Comparison of ENCODE assay signal across 1 cellular context in the genomic region with DNA sequence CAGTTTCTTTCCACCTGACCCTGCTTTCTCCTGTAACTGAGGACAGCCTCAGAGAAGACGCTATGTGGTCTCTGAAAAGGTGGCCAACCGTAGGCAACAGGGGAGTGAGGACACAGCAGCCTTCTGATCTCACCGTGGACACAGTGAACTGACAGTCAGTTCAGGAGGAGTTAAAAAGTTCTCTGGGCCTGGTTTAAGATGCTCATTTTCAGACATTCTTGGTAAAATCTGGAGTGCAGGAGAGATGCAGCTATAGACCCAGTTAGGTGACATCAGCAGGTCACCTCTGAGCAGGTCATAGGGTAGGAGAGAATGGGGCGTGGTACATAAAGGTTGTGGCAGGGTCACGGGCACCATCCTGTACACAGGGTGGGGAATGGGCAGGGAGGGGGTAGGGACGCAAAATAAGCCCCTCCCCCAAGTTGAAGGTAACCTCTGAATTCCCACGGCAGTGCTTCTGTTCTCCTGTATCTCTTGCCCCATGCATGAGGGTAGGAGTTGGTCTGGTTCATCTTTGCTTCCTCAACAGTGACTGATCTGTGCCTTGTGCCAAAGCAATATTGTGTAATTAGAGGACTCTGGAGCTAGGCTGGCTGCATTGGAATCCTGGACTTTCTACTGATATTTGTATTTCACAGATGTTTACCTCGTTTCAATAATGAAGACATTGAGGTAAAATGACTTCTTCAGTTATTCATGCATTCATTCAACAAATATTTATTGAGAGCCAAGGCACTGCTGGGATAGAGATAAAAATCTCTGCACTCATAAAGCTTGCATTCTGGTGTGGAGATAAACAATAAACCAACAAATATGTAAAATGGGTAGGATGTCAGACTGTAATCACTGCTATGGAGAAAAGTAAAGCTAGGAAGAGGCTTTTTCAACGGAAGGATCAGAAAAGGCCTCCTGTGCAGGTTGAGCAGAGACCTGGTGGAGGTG.
TF ChIP-seq lines count a peak whose summit lies in the region.

No MANE protein-coding gene starts in this region.

TF ChIP-seq in HepG2, 621 proteins besides CTCF, POLR2A, EP300 and RAD21 (continued from another document and continues in another):
- TF ChIP-seq ZNF275 (CRISPR knock-in tag; IDR thresholded peaks at IDR 0.05; ENCODE audit: borderline replicate concordance): no peak
- no peak for TF ChIP-seq ZNF878 (CRISPR knock-in tag; IDR thresholded peaks at IDR 0.05)
- 0 out of 2 replicates have a peak, but pooled peaks have one; percentile 14 for TF ChIP-seq ZFP36L1 (CRISPR knock-in tag; IDR thresholded peaks at IDR 0.05)
- TF ChIP-seq TCF12 (IDR thresholded peaks at IDR 0.05): no peak
- no peak for TF ChIP-seq TCF12 (CRISPR knock-in tag; IDR thresholded peaks at IDR 0.05)
- TF ChIP-seq ZNF577 (CRISPR knock-in tag; IDR thresholded peaks at IDR 0.05; ENCODE audit: borderline replicate concordance, low read depth): no peak
- TF ChIP-seq, protein P1, sequence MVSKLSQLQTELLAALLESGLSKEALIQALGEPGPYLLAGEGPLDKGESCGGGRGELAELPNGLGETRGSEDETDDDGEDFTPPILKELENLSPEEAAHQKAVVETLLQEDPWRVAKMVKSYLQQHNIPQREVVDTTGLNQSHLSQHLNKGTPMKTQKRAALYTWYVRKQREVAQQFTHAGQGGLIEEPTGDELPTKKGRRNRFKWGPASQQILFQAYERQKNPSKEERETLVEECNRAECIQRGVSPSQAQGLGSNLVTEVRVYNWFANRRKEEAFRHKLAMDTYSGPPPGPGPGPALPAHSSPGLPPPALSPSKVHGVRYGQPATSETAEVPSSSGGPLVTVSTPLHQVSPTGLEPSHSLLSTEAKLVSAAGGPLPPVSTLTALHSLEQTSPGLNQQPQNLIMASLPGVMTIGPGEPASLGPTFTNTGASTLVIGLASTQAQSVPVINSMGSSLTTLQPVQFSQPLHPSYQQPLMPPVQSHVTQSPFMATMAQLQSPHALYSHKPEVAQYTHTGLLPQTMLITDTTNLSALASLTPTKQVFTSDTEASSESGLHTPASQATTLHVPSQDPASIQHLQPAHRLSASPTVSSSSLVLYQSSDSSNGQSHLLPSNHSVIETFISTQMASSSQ (IDR thresholded peaks at IDR 0.05; ENCODE audit: low read depth): 0 out of 2 replicates have a peak, but pooled peaks have one; percentile 35
- TF ChIP-seq, protein P1 (CRISPR knock-in tag; IDR thresholded peaks at IDR 0.05; ENCODE audit: borderline replicate concordance): peak; percentile 59; the same call in 1 of the 2 replicates
- TF ChIP-seq, protein P2, sequence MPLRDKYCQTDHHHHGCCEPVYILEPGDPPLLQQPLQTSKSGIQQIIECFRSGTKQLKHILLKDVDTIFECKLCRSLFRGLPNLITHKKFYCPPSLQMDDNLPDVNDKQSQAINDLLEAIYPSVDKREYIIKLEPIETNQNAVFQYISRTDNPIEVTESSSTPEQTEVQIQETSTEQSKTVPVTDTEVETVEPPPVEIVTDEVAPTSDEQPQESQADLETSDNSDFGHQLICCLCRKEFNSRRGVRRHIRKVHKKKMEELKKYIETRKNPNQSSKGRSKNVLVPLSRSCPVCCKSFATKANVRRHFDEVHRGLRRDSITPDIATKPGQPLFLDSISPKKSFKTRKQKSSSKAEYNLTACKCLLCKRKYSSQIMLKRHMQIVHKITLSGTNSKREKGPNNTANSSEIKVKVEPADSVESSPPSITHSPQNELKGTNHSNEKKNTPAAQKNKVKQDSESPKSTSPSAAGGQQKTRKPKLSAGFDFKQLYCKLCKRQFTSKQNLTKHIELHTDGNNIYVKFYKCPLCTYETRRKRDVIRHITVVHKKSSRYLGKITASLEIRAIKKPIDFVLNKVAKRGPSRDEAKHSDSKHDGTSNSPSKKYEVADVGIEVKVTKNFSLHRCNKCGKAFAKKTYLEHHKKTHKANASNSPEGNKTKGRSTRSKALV (CRISPR knock-in tag; IDR thresholded peaks at IDR 0.05): no peak
- no peak for TF ChIP-seq FIP1L1 (IDR thresholded peaks at IDR 0.05; ENCODE audit: borderline replicate concordance, insufficient read depth, low read depth, low read length)
- no peak for TF ChIP-seq SRF (IDR thresholded peaks at IDR 0.05; ENCODE audit: low read depth, low read length)
- no peak for TF ChIP-seq RELA (CRISPR knock-in tag; IDR thresholded peaks at IDR 0.05)
- TF ChIP-seq, protein P3, sequence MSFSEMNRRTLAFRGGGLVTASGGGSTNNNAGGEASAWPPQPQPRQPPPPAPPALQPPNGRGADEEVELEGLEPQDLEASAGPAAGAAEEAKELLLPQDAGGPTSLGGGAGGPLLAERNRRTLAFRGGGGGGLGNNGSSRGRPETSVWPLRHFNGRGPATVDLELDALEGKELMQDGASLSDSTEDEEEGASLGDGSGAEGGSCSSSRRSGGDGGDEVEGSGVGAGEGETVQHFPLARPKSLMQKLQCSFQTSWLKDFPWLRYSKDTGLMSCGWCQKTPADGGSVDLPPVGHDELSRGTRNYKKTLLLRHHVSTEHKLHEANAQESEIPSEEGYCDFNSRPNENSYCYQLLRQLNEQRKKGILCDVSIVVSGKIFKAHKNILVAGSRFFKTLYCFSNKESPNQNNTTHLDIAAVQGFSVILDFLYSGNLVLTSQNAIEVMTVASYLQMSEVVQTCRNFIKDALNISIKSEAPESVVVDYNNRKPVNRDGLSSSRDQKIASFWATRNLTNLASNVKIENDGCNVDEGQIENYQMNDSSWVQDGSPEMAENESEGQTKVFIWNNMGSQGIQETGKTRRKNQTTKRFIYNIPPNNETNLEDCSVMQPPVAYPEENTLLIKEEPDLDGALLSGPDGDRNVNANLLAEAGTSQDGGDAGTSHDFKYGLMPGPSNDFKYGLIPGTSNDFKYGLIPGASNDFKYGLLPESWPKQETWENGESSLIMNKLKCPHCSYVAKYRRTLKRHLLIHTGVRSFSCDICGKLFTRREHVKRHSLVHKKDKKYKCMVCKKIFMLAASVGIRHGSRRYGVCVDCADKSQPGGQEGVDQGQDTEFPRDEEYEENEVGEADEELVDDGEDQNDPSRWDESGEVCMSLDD (CRISPR knock-in tag; IDR thresholded peaks at IDR 0.05; ENCODE audit: borderline replicate concordance): no peak
- no peak for TF ChIP-seq ZNF256 (CRISPR knock-in tag; conservative IDR thresholded peaks at IDR 0.05)
- TF ChIP-seq TOPORS (CRISPR knock-in tag; IDR thresholded peaks at IDR 0.05): no peak
- TF ChIP-seq, protein P4, sequence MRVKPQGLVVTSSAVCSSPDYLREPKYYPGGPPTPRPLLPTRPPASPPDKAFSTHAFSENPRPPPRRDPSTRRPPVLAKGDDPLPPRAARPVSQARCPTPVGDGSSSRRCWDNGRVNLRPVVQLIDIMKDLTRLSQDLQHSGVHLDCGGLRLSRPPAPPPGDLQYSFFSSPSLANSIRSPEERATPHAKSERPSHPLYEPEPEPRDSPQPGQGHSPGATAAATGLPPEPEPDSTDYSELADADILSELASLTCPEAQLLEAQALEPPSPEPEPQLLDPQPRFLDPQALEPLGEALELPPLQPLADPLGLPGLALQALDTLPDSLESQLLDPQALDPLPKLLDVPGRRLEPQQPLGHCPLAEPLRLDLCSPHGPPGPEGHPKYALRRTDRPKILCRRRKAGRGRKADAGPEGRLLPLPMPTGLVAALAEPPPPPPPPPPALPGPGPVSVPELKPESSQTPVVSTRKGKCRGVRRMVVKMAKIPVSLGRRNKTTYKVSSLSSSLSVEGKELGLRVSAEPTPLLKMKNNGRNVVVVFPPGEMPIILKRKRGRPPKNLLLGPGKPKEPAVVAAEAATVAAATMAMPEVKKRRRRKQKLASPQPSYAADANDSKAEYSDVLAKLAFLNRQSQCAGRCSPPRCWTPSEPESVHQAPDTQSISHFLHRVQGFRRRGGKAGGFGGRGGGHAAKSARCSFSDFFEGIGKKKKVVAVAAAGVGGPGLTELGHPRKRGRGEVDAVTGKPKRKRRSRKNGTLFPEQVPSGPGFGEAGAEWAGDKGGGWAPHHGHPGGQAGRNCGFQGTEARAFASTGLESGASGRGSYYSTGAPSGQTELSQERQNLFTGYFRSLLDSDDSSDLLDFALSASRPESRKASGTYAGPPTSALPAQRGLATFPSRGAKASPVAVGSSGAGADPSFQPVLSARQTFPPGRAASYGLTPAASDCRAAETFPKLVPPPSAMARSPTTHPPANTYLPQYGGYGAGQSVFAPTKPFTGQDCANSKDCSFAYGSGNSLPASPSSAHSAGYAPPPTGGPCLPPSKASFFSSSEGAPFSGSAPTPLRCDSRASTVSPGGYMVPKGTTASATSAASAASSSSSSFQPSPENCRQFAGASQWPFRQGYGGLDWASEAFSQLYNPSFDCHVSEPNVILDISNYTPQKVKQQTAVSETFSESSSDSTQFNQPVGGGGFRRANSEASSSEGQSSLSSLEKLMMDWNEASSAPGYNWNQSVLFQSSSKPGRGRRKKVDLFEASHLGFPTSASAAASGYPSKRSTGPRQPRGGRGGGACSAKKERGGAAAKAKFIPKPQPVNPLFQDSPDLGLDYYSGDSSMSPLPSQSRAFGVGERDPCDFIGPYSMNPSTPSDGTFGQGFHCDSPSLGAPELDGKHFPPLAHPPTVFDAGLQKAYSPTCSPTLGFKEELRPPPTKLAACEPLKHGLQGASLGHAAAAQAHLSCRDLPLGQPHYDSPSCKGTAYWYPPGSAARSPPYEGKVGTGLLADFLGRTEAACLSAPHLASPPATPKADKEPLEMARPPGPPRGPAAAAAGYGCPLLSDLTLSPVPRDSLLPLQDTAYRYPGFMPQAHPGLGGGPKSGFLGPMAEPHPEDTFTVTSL (CRISPR knock-in tag; IDR thresholded peaks at IDR 0.05; ENCODE audit: borderline replicate concordance): peak; percentile 43; the same call in 1 of the 2 replicates
- TF ChIP-seq SIX1 (CRISPR knock-in tag; IDR thresholded peaks at IDR 0.05; ENCODE audit: borderline replicate concordance): no peak
- TF ChIP-seq KMT2A (CRISPR knock-in tag; IDR thresholded peaks at IDR 0.05): no peak
- TF ChIP-seq, protein P5, sequence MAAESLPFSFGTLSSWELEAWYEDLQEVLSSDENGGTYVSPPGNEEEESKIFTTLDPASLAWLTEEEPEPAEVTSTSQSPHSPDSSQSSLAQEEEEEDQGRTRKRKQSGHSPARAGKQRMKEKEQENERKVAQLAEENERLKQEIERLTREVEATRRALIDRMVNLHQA (CRISPR knock-in tag; IDR thresholded peaks at IDR 0.05): no peak
- peak; percentile 17; the same call in 1 of the 2 replicates for TF ChIP-seq ZNF124 (CRISPR knock-in tag; IDR thresholded peaks at IDR 0.05)
- TF ChIP-seq FOXK2 (IDR thresholded peaks at IDR 0.05): no peak
- peak; percentile 31; the same call in 1 of the 2 replicates for TF ChIP-seq ERF (CRISPR knock-in tag; IDR thresholded peaks at IDR 0.05)
- TF ChIP-seq MAFF (IDR thresholded peaks at IDR 0.05; ENCODE audit: low read depth, low read length): no peak
- no peak for TF ChIP-seq ZNF570 (CRISPR knock-in tag; IDR thresholded peaks at IDR 0.05; ENCODE audit: borderline replicate concordance)
- TF ChIP-seq LCORL (IDR thresholded peaks at IDR 0.05): no peak
- peak; percentile 39; the same call in 1 of the 2 replicates for TF ChIP-seq LCORL (CRISPR knock-in tag; IDR thresholded peaks at IDR 0.05)
- TF ChIP-seq, protein P6, sequence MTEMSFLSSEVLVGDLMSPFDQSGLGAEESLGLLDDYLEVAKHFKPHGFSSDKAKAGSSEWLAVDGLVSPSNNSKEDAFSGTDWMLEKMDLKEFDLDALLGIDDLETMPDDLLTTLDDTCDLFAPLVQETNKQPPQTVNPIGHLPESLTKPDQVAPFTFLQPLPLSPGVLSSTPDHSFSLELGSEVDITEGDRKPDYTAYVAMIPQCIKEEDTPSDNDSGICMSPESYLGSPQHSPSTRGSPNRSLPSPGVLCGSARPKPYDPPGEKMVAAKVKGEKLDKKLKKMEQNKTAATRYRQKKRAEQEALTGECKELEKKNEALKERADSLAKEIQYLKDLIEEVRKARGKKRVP (CRISPR knock-in tag; IDR thresholded peaks at IDR 0.05): peak in 1 of 2 experiments; percentile 47; a peak in 1 of 4 replicates
- peak; percentile 82 for TF ChIP-seq BCL6 (CRISPR knock-in tag; IDR thresholded peaks at IDR 0.05)
- no peak for TF ChIP-seq ZNF598 (CRISPR knock-in tag; IDR thresholded peaks at IDR 0.05; ENCODE audit: borderline replicate concordance)
- TF ChIP-seq ELF3 (CRISPR knock-in tag; IDR thresholded peaks at IDR 0.05): peak; percentile 82
- TF ChIP-seq NFATC3 (CRISPR knock-in tag; IDR thresholded peaks at IDR 0.05): no peak
- TF ChIP-seq JUNB (CRISPR knock-in tag; IDR thresholded peaks at IDR 0.05; ENCODE audit: borderline replicate concordance): no peak
- TF ChIP-seq ZNF788 (CRISPR knock-in tag; IDR thresholded peaks at IDR 0.05; ENCODE audit: borderline replicate concordance): peak; percentile 16; the same call in 1 of the 2 replicates
- no peak for TF ChIP-seq KLF11 (CRISPR knock-in tag; IDR thresholded peaks at IDR 0.05)
- peak; percentile 59 for TF ChIP-seq POLR2G (IDR thresholded peaks at IDR 0.05; ENCODE audit: low read depth, low read length)
- no peak for TF ChIP-seq ZBTB26 (CRISPR knock-in tag; IDR thresholded peaks at IDR 0.05; ENCODE audit: borderline replicate concordance)
